ENCODE assay signal across 1 cellular context in the genomic region with DNA sequence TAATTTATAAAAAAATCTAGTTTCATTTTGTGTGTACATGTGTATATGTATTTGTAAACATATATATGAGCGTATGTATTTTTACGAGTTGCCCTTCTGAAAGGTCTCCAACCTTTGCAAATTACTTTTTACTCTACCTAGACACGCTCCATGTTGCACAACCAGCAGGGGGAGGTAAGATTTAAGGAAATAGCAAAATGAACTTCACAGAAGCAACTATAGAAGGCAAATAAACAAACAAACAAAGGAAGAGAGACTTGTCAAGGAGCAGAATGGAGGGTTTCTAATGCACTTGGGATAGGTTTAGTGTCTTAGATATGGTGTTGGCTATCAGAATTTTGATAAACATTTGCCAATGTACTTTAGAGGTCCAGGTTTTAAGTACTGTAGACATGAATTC.
TF ChIP-seq lines count a peak whose summit lies in the region.

No MANE protein-coding gene starts in this region.

TF ChIP-seq in liver, 16 proteins besides CTCF, POLR2A, EP300 and RAD21 (continued from another document):
- no peak for TF ChIP-seq ZBTB33 (IDR thresholded peaks at IDR 0.05)
- no peak for TF ChIP-seq NR2F2 (IDR thresholded peaks at IDR 0.05)
- no peak for TF ChIP-seq HNF4G (IDR thresholded peaks at IDR 0.05)
- no peak for TF ChIP-seq TAF1 (conservative IDR thresholded peaks at IDR 0.05)
